ENCODE assay signal across 1 cellular context in the genomic region with DNA sequence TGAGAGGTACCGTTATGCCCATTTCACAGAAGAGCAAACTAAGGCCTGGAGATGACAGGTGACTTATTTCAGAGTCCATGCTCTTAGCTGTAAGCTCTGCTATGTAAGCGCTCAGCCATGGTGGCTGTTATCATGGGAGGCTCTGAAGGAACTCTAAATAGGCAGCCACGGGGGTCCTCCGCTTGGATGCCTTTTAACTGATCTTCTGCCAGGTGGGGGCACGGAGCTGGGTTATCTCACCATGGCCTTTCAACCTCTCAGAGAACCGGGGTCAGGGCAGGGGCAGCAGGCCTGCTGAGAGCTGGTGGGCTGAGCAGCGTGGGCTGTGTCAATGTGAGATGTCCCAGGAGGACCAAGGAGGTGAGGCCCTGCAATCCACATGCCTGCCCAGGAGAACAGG.
TF ChIP-seq lines count a peak whose summit lies in the region.

No MANE protein-coding gene starts in this region.

TF ChIP-seq in K562, 482 proteins besides CTCF, POLR2A, EP300 and RAD21:
- TF ChIP-seq CBX5 (IDR thresholded peaks at IDR 0.05; ENCODE audit: borderline replicate concordance, low read depth) = no peak
- TF ChIP-seq ZNF212 (CRISPR knock-in tag; IDR thresholded peaks at IDR 0.05) = no peak
- TF ChIP-seq, protein P1, sequence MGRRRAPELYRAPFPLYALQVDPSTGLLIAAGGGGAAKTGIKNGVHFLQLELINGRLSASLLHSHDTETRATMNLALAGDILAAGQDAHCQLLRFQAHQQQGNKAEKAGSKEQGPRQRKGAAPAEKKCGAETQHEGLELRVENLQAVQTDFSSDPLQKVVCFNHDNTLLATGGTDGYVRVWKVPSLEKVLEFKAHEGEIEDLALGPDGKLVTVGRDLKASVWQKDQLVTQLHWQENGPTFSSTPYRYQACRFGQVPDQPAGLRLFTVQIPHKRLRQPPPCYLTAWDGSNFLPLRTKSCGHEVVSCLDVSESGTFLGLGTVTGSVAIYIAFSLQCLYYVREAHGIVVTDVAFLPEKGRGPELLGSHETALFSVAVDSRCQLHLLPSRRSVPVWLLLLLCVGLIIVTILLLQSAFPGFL (CRISPR knock-in tag; IDR thresholded peaks at IDR 0.05) = no peak
- TF ChIP-seq RBM25 (IDR thresholded peaks at IDR 0.05; ENCODE audit: low read depth, low read length, severe bottlenecking) = peak; percentile 60
- TF ChIP-seq, protein P2, sequence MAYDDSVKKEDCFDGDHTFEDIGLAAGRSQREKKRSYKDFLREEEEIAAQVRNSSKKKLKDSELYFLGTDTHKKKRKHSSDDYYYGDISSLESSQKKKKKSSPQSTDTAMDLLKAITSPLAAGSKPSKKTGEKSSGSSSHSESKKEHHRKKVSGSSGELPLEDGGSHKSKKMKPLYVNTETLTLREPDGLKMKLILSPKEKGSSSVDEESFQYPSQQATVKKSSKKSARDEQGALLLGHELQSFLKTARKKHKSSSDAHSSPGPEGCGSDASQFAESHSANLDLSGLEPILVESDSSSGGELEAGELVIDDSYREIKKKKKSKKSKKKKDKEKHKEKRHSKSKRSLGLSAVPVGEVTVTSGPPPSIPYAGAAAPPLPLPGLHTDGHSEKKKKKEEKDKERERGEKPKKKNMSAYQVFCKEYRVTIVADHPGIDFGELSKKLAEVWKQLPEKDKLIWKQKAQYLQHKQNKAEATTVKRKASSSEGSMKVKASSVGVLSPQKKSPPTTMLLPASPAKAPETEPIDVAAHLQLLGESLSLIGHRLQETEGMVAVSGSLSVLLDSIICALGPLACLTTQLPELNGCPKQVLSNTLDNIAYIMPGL (CRISPR knock-in tag; IDR thresholded peaks at IDR 0.05) = no peak
- no peak for TF ChIP-seq ZSCAN29 (IDR thresholded peaks at IDR 0.05)
- no peak for TF ChIP-seq MEF2A (IDR thresholded peaks at IDR 0.05; ENCODE audit: control insufficient read depth, low read depth, low read length)
- no peak for TF ChIP-seq PTRF (tag; IDR thresholded peaks at IDR 0.05)
- TF ChIP-seq TGIF2 (CRISPR knock-in tag; IDR thresholded peaks at IDR 0.05) = no peak
